ENCODE assay signal across 1 cellular context in the genomic region with DNA sequence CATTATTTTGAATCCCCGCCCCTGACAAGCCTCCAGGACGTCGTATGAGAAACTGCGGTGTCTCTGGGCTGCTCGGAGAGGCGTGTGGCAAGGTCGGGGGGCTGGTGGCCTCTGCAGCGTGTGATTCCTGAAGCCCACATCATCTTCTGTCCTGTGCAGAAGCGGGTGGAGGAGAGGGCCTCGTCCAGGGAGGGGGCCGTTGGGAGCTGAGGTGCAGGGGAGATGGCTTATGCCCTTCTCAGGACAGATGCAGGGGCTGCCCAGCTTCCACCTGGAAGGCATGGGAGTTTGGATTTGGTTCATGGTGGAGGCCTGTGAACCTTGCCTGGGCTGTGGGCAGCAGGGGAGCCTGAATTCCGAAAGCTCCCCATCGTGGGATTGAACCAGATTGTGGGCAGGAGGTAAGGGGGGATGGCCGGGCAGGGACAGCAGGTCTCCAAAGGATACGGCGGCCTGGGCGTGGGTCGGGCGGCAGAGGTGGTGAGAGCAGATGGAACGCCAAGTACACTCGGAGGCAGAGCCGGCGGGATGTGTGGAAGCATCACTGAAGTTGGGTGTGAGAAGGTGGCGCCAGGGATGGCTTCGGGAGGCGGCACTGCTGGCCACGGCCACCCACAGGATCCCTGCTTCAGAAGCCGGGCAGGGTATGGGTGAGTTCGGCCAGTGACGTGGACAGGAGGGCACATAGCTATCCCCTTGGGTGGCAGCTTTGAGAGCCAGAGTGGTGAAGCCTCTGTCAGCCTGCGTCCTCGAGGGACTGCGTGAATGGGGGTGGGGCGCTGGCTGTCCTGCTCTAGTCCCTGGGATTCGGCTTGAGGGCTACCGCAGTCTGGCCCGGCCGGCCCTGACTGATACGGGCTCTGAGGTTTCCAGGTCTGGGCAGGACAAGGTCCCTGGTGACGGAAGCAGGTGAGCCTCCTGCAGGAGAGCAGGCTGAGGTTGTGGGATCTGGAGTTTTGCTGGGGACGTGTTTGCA.
TF ChIP-seq lines count a peak whose summit lies in the region.

No MANE protein-coding gene starts in this region.

TF ChIP-seq in K562, 482 proteins besides CTCF, POLR2A, EP300 and RAD21 (continued from another document):
- TF ChIP-seq, protein P1, sequence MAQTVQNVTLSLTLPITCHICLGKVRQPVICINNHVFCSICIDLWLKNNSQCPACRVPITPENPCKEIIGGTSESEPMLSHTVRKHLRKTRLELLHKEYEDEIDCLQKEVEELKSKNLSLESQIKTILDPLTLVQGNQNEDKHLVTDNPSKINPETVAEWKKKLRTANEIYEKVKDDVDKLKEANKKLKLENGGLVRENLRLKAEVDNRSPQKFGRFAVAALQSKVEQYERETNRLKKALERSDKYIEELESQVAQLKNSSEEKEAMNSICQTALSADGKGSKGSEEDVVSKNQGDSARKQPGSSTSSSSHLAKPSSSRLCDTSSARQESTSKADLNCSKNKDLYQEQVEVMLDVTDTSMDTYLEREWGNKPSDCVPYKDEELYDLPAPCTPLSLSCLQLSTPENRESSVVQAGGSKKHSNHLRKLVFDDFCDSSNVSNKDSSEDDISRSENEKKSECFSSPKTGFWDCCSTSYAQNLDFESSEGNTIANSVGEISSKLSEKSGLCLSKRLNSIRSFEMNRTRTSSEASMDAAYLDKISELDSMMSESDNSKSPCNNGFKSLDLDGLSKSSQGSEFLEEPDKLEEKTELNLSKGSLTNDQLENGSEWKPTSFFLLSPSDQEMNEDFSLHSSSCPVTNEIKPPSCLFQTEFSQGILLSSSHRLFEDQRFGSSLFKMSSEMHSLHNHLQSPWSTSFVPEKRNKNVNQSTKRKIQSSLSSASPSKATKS (CRISPR knock-in tag; IDR thresholded peaks at IDR 0.05): no peak
- TF ChIP-seq, protein P2, sequence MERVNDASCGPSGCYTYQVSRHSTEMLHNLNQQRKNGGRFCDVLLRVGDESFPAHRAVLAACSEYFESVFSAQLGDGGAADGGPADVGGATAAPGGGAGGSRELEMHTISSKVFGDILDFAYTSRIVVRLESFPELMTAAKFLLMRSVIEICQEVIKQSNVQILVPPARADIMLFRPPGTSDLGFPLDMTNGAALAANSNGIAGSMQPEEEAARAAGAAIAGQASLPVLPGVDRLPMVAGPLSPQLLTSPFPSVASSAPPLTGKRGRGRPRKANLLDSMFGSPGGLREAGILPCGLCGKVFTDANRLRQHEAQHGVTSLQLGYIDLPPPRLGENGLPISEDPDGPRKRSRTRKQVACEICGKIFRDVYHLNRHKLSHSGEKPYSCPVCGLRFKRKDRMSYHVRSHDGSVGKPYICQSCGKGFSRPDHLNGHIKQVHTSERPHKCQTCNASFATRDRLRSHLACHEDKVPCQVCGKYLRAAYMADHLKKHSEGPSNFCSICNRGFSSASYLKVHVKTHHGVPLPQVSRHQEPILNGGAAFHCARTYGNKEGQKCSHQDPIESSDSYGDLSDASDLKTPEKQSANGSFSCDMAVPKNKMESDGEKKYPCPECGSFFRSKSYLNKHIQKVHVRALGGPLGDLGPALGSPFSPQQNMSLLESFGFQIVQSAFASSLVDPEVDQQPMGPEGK (CRISPR knock-in tag; IDR thresholded peaks at IDR 0.05; ENCODE audit: borderline replicate concordance): no peak
- TF ChIP-seq IFI16 (CRISPR knock-in tag; IDR thresholded peaks at IDR 0.05): no peak
- TF ChIP-seq ILK (tag; IDR thresholded peaks at IDR 0.05; ENCODE audit: borderline replicate concordance, low read depth): no peak
- TF ChIP-seq TBP (optimal IDR thresholded peaks at IDR 0.05; ENCODE audit: low read depth, low read length): no peak
- no peak for TF ChIP-seq BRCA1 (IDR thresholded peaks at IDR 0.05)
- no peak for TF ChIP-seq BRCA1 (CRISPR knock-in tag; IDR thresholded peaks at IDR 0.05)
- no peak for TF ChIP-seq BACH1 (tag; IDR thresholded peaks at IDR 0.05)
- TF ChIP-seq RFX7 (CRISPR knock-in tag; IDR thresholded peaks at IDR 0.05): no peak
- no peak for TF ChIP-seq NFRKB (IDR thresholded peaks at IDR 0.05; ENCODE audit: low read depth)
- TF ChIP-seq STAG1 (CRISPR knock-in tag; IDR thresholded peaks at IDR 0.05; ENCODE audit: borderline replicate concordance): no peak
- no peak for TF ChIP-seq MYNN (IDR thresholded peaks at IDR 0.05)
- no peak for TF ChIP-seq MYNN (CRISPR knock-in tag; IDR thresholded peaks at IDR 0.05)
- TF ChIP-seq SIN3B (IDR thresholded peaks at IDR 0.05; ENCODE audit: low read depth): no peak
- no peak for TF ChIP-seq ZNF766 (CRISPR knock-in tag; conservative IDR thresholded peaks at IDR 0.05)
